In the genomic region with DNA sequence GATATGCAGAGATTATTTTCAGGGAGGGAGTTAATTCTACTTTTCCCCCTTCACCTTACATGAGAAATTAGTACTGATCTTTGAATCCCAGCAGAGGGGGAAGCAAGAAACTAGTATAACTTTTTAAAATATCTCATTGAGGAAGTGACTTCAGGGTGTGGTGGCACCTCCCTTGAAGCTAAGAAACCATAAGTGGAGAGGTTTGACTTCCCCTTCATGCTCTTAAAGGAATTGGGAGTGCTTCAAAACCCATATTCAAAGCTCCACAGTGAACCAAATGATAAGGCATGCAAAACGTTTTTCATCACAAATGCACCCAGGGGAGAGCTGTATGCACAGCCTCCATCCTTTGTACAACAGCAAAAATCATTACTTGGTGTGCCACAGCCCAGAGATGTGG, we compare ENCODE assay signal across 1 cellular context.
TF ChIP-seq lines count a peak whose summit lies in the region.

No MANE protein-coding gene starts in this region.

TF ChIP-seq in GM12878, 131 proteins besides CTCF, POLR2A, EP300 and RAD21:
- no peak for TF ChIP-seq FOXM1 (IDR thresholded peaks at IDR 0.05; ENCODE audit: low read depth, low read length)
- TF ChIP-seq SRF (IDR thresholded peaks at IDR 0.05; ENCODE audit: low read depth in 2 of 2, low read length in 2 of 2): 0 out of 4 replicates have a peak, but pooled peaks of 1 of the 2 experiments have one; percentile 45
- TF ChIP-seq CHD1 (IDR thresholded peaks at IDR 0.05; ENCODE audit: low read depth, low read length): no peak
- TF ChIP-seq PAX5 (IDR thresholded peaks at IDR 0.05; ENCODE audit: borderline replicate concordance, low read depth, low read length): peak; percentile 27; the same call in 1 of the 2 replicates
- TF ChIP-seq CBFB (IDR thresholded peaks at IDR 0.05; ENCODE audit: low read depth): no peak
- peak; percentile 15; the same call in 1 of the 3 replicates for TF ChIP-seq POU2F2 (IDR thresholded peaks at IDR 0.05; ENCODE audit: borderline replicate concordance, low read depth, low read length)
- TF ChIP-seq EED (IDR thresholded peaks at IDR 0.05; ENCODE audit: low read depth): peak; percentile 28; the same call in 1 of the 2 replicates
- peak; percentile 77 for TF ChIP-seq SPI1 (IDR thresholded peaks at IDR 0.05; ENCODE audit: borderline replicate concordance, insufficient read depth, low read depth, low read length)
- peak; percentile 60 for TF ChIP-seq RUNX3 (IDR thresholded peaks at IDR 0.05; ENCODE audit: low read length)
- TF ChIP-seq ZBED1 (IDR thresholded peaks at IDR 0.05; ENCODE audit: borderline replicate concordance): 0 out of 2 replicates have a peak, but pooled peaks have one; percentile 27
